ENCODE assay signal across 13 cellular contexts in genomic region chr15:100373037-100373896, GRCh38. TPM values are rescaled to one million over a fixed set of nuclear protein-coding genes. Genes with fewer than 3 reads are reported as not detected.
DNase-seq lines count a peak whose midpoint lies in the region; ATAC-seq and TF ChIP-seq lines count a peak whose summit lies in the region.
"Had no signal": no experiment of that assay in that cellular context is flagged by ENCODE, and none has a peak within 500 bp of the region (broad histone marks: within the 10 kb centered on the region; RNA-seq: fewer than 3 reads in every experiment).

No MANE protein-coding gene starts in this region.

- intact Hi-C loops in breast epithelium (cut with DNase I; ENCODE audit: low total_unique reads) (no loop called here), MCF 10A (cut with micrococcal nuclease) (no loop called here), Right ventricle myocardium superior (cut with DNase I) (no loop called here), vagina (cut with DNase I) (no loop called here)
- intact Hi-C loops in CD4-positive, alpha-beta T cell (cut with DNase I, micrococcal nuclease), result no loop called here

- peaks cover 0 to 5% of the 10 kb centered on the region in 2 donors for H3K27me3 ChIP-seq in breast epithelium
- H3K27me3 ChIP-seq in vagina, result no peaks in the 10 kb centered on the region
- peaks cover 26% of the 10 kb centered on the region for H3K27me3 ChIP-seq in CD4-positive, alpha-beta T cell (ENCODE audit: control insufficient read depth, insufficient read depth, low read length)
- H3K27me3 ChIP-seq: BLaER1 had no signal

- H3K27me3 Mint-ChIP-seq in MCF 10A (ENCODE audit: insufficient read depth, unreplicated experiment), result peaks cover 19% of the 10 kb centered on the region
- H3K27me3 Mint-ChIP-seq in CD4-positive, alpha-beta T cell, result peaks cover 54% of the 10 kb centered on the region

- H3K27ac Mint-ChIP-seq in MCF 10A (ENCODE audit: low read depth, unreplicated experiment), result no peak overlapping the region
- H3K27ac Mint-ChIP-seq in CD4-positive, alpha-beta T cell, result no peak overlapping the region
- H3K27ac Mint-ChIP-seq: activated CD8-positive, alpha-beta memory T cell treated with anti-CD3 and anti-CD28 coated beads, Interleukin-2, amount 10 ng/mL, durations not matched to agents 7 days and 5 days; memory B cell had no signal

- H3K36me3 ChIP-seq in breast epithelium (no peaks in the 10 kb centered on the region), vagina (no peaks in the 10 kb centered on the region)
- H3K36me3 ChIP-seq: BLaER1 had no signal

- H3K27ac ChIP-seq in breast epithelium, result peak overlapping the region; percentile 64 to 73
- H3K27ac ChIP-seq in vagina, result peak overlapping the region; percentile 63
- no peak overlapping the region for H3K27ac ChIP-seq in CD4-positive, alpha-beta T cell (ENCODE audit: low read depth, low read length)
- H3K27ac ChIP-seq: BLaER1 had no signal

- no peaks in the 10 kb centered on the region for H3K4me1 Mint-ChIP-seq in MCF 10A (ENCODE audit: insufficient read depth, unreplicated experiment)
- no peaks in the 10 kb centered on the region for H3K4me1 Mint-ChIP-seq in CD4-positive, alpha-beta T cell (ENCODE audit: low read depth)
- H3K4me1 Mint-ChIP-seq: activated CD8-positive, alpha-beta memory T cell treated with anti-CD3 and anti-CD28 coated beads, Interleukin-2, amount 10 ng/mL, durations not matched to agents 7 days and 5 days had no signal

- H3K9me3 Mint-ChIP-seq in MCF 10A (ENCODE audit: unreplicated experiment), result no peaks in the 10 kb centered on the region
- H3K9me3 Mint-ChIP-seq in CD4-positive, alpha-beta T cell, result peaks cover 14% of the 10 kb centered on the region

- TF ChIP-seq CTCF in breast epithelium (IDR thresholded peaks at IDR 0.05), result no peak
- no peak for TF ChIP-seq CTCF in MCF 10A (IDR thresholded peaks at IDR 0.05; ENCODE audit: unreplicated experiment)
- TF ChIP-seq CTCF in omental fat pad (IDR thresholded peaks at IDR 0.05), result no peak
- TF ChIP-seq CTCF in vagina (IDR thresholded peaks at IDR 0.05), result no peak
- TF ChIP-seq CTCF in CD4-positive, alpha-beta T cell (IDR thresholded peaks at IDR 0.05), result no peak

- peak; percentile 48 for ATAC-seq in Right ventricle myocardium superior (ENCODE audit: poor library complexity)
- ATAC-seq in omental fat pad (ENCODE audit: low FRiP score), result peak; percentile 92
- ATAC-seq in HG02885 (IDR thresholded peaks at IDR 0.05; ENCODE audit: poor library complexity, unreplicated experiment), result no peak
- no peak for ATAC-seq in CD4-positive, alpha-beta T cell (ENCODE audit: poor library complexity)
- ATAC-seq: activated CD8-positive, alpha-beta memory T cell treated with anti-CD3 and anti-CD28 coated beads, Interleukin-2, amount 10 ng/mL, durations not matched to agents 7 days and 5 days had no signal

- H3K9me3 ChIP-seq in breast epithelium (peaks cover 0 to 13% of the 10 kb centered on the region in 2 donors), vagina (no peaks in the 10 kb centered on the region)
- H3K9me3 ChIP-seq in CD4-positive, alpha-beta T cell (ENCODE audit: control insufficient read depth, low read length), result peaks cover 4% of the 10 kb centered on the region

- no peak overlapping the region for H3K4me3 Mint-ChIP-seq in MCF 10A (ENCODE audit: unreplicated experiment)
- no peak overlapping the region for H3K4me3 Mint-ChIP-seq in CD4-positive, alpha-beta T cell
- H3K4me3 Mint-ChIP-seq: activated CD8-positive, alpha-beta memory T cell treated with anti-CD3 and anti-CD28 coated beads, Interleukin-2, amount 10 ng/mL, durations not matched to agents 7 days and 5 days; memory B cell had no signal

- no peaks in the 10 kb centered on the region for H3K4me1 ChIP-seq in breast epithelium
- H3K4me1 ChIP-seq in vagina, result peaks cover 15% of the 10 kb centered on the region
- H3K4me1 ChIP-seq: BLaER1 had no signal

- H3K36me3 Mint-ChIP-seq in MCF 10A (ENCODE audit: insufficient read depth, unreplicated experiment), result no peaks in the 10 kb centered on the region
- peaks cover 4% of the 10 kb centered on the region for H3K36me3 Mint-ChIP-seq in CD4-positive, alpha-beta T cell (ENCODE audit: low read depth)
- H3K36me3 Mint-ChIP-seq: memory B cell had no signal

- no TSS peak for BruUV-seq in MCF 10A (replicated peaks; lab: Mats Ljungman, UMichigan)

- DNase-seq in breast epithelium (ENCODE audit: low spot score in 2 of 2) (no peak), MCF 10A (ENCODE audit: unreplicated experiment) (no peak), Right ventricle myocardium superior (no peak), omental fat pad (ENCODE audit: low spot score) (no peak), vagina (ENCODE audit: extremely low spot score in 2 of 2) (no peak)
- no peak for DNase-seq in activated CD4-positive, alpha-beta T cell treated with anti-CD3 and anti-CD28 coated beads, Interleukin-2, amount 50 U/mL, for 48 hours
- DNase-seq in CD4-positive, alpha-beta T cell, result no peak
- DNase-seq: activated CD8-positive, alpha-beta memory T cell treated with anti-CD3 and anti-CD28 coated beads, Interleukin-2, amount 10 ng/mL, durations not matched to agents 7 days and 5 days; NCI-H187 treated with DMSO at 0.1 percent for 48 hours; stimulated activated CD4-positive, alpha-beta T cell treated with anti-CD3 and anti-CD28 coated beads, Interleukin-4, amount 100 ng/mL, for 4 hours had no signal

- peak overlapping the region; percentile 57 to 75 (median 58) for H3K4me3 ChIP-seq in breast epithelium
- H3K4me3 ChIP-seq in vagina, result peak overlapping the region; percentile 49 to 56
- H3K4me3 ChIP-seq: BLaER1 had no signal

- CTCF ChIA-PET in MCF 10A (lab: Yijun Ruan, JAX), result interaction anchor here (0.7 to 1.2 kb wide), 2 partner anchors 10 to 463 kb away, joined by 3 read pairs; no protein-coding TSS in a partner anchor
- CTCF ChIA-PET in CD4-positive, alpha-beta T cell (lab: Charles Lee), result no interaction called here

- POLR2A ChIA-PET in MCF 10A (lab: Yijun Ruan, JAX), result no interaction called here
- POLR2A ChIA-PET in CD4-positive, alpha-beta T cell (lab: Charles Lee), result no interaction called here

- TF ChIP-seq POLR2A in breast epithelium (IDR thresholded peaks at IDR 0.05), result no peak
- no peak for TF ChIP-seq POLR2A in vagina (IDR thresholded peaks at IDR 0.05)

RNA-seq across cellular contexts. Expression of gene ADAMTS17, which starts 31.5 kb away (rescaled TPM):
- total RNA-seq in breast epithelium (1 to 10 TPM; 5.1 to 8.0 (median 5.9) TPM), MCF 10A (2022) (4.0 and 7.7 TPM in 2 replicates), Right ventricle myocardium superior (1.7 TPM), omental fat pad (10 to 100 TPM in 1 of 4 donors, 1 to 10 TPM in 3; 1.6 to 10.7 (median 5.7) TPM), vagina (16.0 TPM)
- 10 to 100 TPM in 1 of 2 experiments, 1 to 10 TPM in 1; 9.9 to 13.2 TPM for total RNA-seq in CD4-positive, alpha-beta T cell

Comparison
In these comparisons a context has a peak if more than half of its experiments do, and no peak if none do; other contexts are left out.
1. ATAC-seq: peak in Right ventricle myocardium superior (single experiment) and omental fat pad (single experiment); none in HG02885 (single experiment) and CD4-positive, alpha-beta T cell (single experiment).